8 cellular contexts compared by ENCODE assay signal in genomic region chr1:56644064-56644940, GRCh38. TPM values are rescaled to one million over a fixed set of nuclear protein-coding genes. Genes with fewer than 3 reads are reported as not detected.
DNase-seq lines count a peak whose midpoint lies in the region; ATAC-seq and TF ChIP-seq lines count a peak whose summit lies in the region.

No MANE protein-coding gene starts in this region.

- H3K9me2 ChIP-seq in hepatocyte (replicated peaks; ENCODE audit: insufficient read depth) (no peaks in the 10 kb centered on the region), OCI-LY7 (ENCODE audit: insufficient read depth, low read length) (no peaks in the 10 kb centered on the region)

- WGBS in hepatocyte (ENCODE audit: low lambda C conversion rate, missing lambda C conversion rate): 15% methylated on average over 21 of the region's 24 CpGs

- H3K27ac ChIP-seq in hepatocyte: peak overlapping the region; percentile 72
- peak overlapping the region; percentile 87 to 94 (median 90) for H3K27ac ChIP-seq in gastrocnemius medialis
- no peak overlapping the region for H3K27ac ChIP-seq in OCI-LY7 (ENCODE audit: low read depth, low read length, poor library complexity, severe bottlenecking)

- peaks cover 28 to 46% of the 10 kb centered on the region in 2 donors for H3K27me3 Mint-ChIP-seq in natural killer cell (ENCODE audit: low read depth in 2 of 2)
- peaks cover 32 to 57% of the 10 kb centered on the region in 2 donors for H3K27me3 Mint-ChIP-seq in natural killer cell treated with Interleukin-12 subunit alpha and Interleukin-12 subunit beta and Interleukin-15 and Interleukin-18, amount 100 ng/mL, for 72 hours
- H3K27me3 Mint-ChIP-seq in activated T-helper 1 cell treated with anti-CD3 and anti-CD28 coated beads, Interleukin-12 subunit alpha, Interleukin-12 subunit beta, Interleukin-2, Interleukin-4 antibody, amounts not matched to agents 30 ng/mL and 10 ng/mL and 1 ng/mL, durations not matched to agents 14 hours and 24 hours and 36 hours (ENCODE audit: insufficient read depth): peaks cover 40% of the 10 kb centered on the region

- CTCF ChIA-PET in OCI-LY7 (lab: Charles Lee; ENCODE audit: unreplicated experiment): no interaction called here

- no peak for TF ChIP-seq POLR2A in gastrocnemius medialis (IDR thresholded peaks at IDR 0.05)

- in situ Hi-C loops in gastrocnemius medialis (cut with MboI; ENCODE audit: low sequenced_read_pairs in 4 of 4): no loop called here

- ATAC-seq in natural killer cell: no peak
- no peak for ATAC-seq in natural killer cell treated with Interleukin-12 subunit alpha and Interleukin-12 subunit beta and Interleukin-15 and Interleukin-18, amount 100 ng/mL, for 72 hours
- ATAC-seq in gastrocnemius medialis: peak; percentile 50 to 57

- no peaks in the 10 kb centered on the region for H3K4me1 Mint-ChIP-seq in natural killer cell
- peaks cover 0 to 6% of the 10 kb centered on the region in 2 donors for H3K4me1 Mint-ChIP-seq in natural killer cell treated with Interleukin-12 subunit alpha and Interleukin-12 subunit beta and Interleukin-15 and Interleukin-18, amount 100 ng/mL, for 72 hours (ENCODE audit: low read depth in 2 of 2)
- no peaks in the 10 kb centered on the region for H3K4me1 Mint-ChIP-seq in activated T-helper 1 cell treated with anti-CD3 and anti-CD28 coated beads, Interleukin-12 subunit alpha, Interleukin-12 subunit beta, Interleukin-2, Interleukin-4 antibody, amounts not matched to agents 30 ng/mL and 10 ng/mL and 1 ng/mL, durations not matched to agents 14 hours and 24 hours and 36 hours (ENCODE audit: low read depth)

- POLR2A ChIA-PET in OCI-LY7 (lab: Charles Lee): no interaction called here

- no peaks in the 10 kb centered on the region for H3K9me3 ChIP-seq in hepatocyte (ENCODE audit: low read depth)
- H3K9me3 ChIP-seq in gastrocnemius medialis: no peaks in the 10 kb centered on the region
- H3K9me3 ChIP-seq in OCI-LY7 (ENCODE audit: low read length): no peaks in the 10 kb centered on the region

- intact Hi-C loops in natural killer cell (cut with micrococcal nuclease) (no loop called here), gastrocnemius medialis (cut with DNase I; ENCODE audit: low total_unique reads) (no loop called here), OCI-LY7 (cut with micrococcal nuclease; ENCODE audit: unreplicated experiment) (no loop called here)
- intact Hi-C loops in activated T-helper 1 cell treated with anti-CD3 and anti-CD28 coated beads, Interleukin-12 subunit alpha, Interleukin-12 subunit beta, Interleukin-2, Interleukin-4 antibody, amounts not matched to agents 30 ng/mL and 10 ng/mL and 1 ng/mL, durations not matched to agents 14 hours and 24 hours and 36 hours (cut with micrococcal nuclease): no loop called here

- H3K27ac Mint-ChIP-seq in natural killer cell: no peak overlapping the region
- H3K27ac Mint-ChIP-seq in natural killer cell treated with Interleukin-12 subunit alpha and Interleukin-12 subunit beta and Interleukin-15 and Interleukin-18, amount 100 ng/mL, for 72 hours: no peak overlapping the region
- no peak overlapping the region for H3K27ac Mint-ChIP-seq in activated T-helper 1 cell treated with anti-CD3 and anti-CD28 coated beads, Interleukin-12 subunit alpha, Interleukin-12 subunit beta, Interleukin-2, Interleukin-4 antibody, amounts not matched to agents 30 ng/mL and 10 ng/mL and 1 ng/mL, durations not matched to agents 14 hours and 24 hours and 36 hours

- H3K27me3 ChIP-seq in hepatocyte (no peaks in the 10 kb centered on the region), gastrocnemius medialis (no peaks in the 10 kb centered on the region)

- H3K4me3 Mint-ChIP-seq in natural killer cell: peak overlapping the region; percentile 52
- no peak overlapping the region for H3K4me3 Mint-ChIP-seq in natural killer cell treated with Interleukin-12 subunit alpha and Interleukin-12 subunit beta and Interleukin-15 and Interleukin-18, amount 100 ng/mL, for 72 hours
- peak overlapping the region; percentile 22 for H3K4me3 Mint-ChIP-seq in activated T-helper 1 cell treated with anti-CD3 and anti-CD28 coated beads, Interleukin-12 subunit alpha, Interleukin-12 subunit beta, Interleukin-2, Interleukin-4 antibody, amounts not matched to agents 30 ng/mL and 10 ng/mL and 1 ng/mL, durations not matched to agents 14 hours and 24 hours and 36 hours

- H3K4me3 ChIP-seq in hepatocyte (peak overlapping the region; percentile 87), gastrocnemius medialis (peak overlapping the region; percentile 66 to 82 (median 68)), OCI-LY7 (ENCODE audit: low read depth, low read length, poor library complexity, severe bottlenecking) (no peak overlapping the region)

- H3K9me3 Mint-ChIP-seq in natural killer cell: no peaks in the 10 kb centered on the region
- H3K9me3 Mint-ChIP-seq in natural killer cell treated with Interleukin-12 subunit alpha and Interleukin-12 subunit beta and Interleukin-15 and Interleukin-18, amount 100 ng/mL, for 72 hours: no peaks in the 10 kb centered on the region
- no peaks in the 10 kb centered on the region for H3K9me3 Mint-ChIP-seq in activated T-helper 1 cell treated with anti-CD3 and anti-CD28 coated beads, Interleukin-12 subunit alpha, Interleukin-12 subunit beta, Interleukin-2, Interleukin-4 antibody, amounts not matched to agents 30 ng/mL and 10 ng/mL and 1 ng/mL, durations not matched to agents 14 hours and 24 hours and 36 hours

- no peak for TF ChIP-seq CTCF in natural killer cell (IDR thresholded peaks at IDR 0.05)
- TF ChIP-seq CTCF in hepatocyte (IDR thresholded peaks at IDR 0.05; ENCODE audit: poor library complexity): no peak
- TF ChIP-seq CTCF in gastrocnemius medialis (IDR thresholded peaks at IDR 0.05 in 4 of 5, conservative IDR thresholded peaks at IDR 0.05 in 1 of 5): no peak
- no peak for TF ChIP-seq CTCF in OCI-LY7 (conservative IDR thresholded peaks at IDR 0.05; ENCODE audit: low read length)

- peak overlapping the region; percentile 95 for H3K4me2 ChIP-seq in hepatocyte
- H3K4me2 ChIP-seq in OCI-LY7 (ENCODE audit: low read length): no peak overlapping the region

- no peaks in the 10 kb centered on the region for H3K4me1 ChIP-seq in hepatocyte (ENCODE audit: insufficient read depth)
- H3K4me1 ChIP-seq in gastrocnemius medialis: peaks cover 17 to 20% of the 10 kb centered on the region in 2 donors
- H3K4me1 ChIP-seq in OCI-LY7 (ENCODE audit: insufficient read depth, low read length, poor library complexity, severe bottlenecking): no peaks in the 10 kb centered on the region

- H4K20me1 ChIP-seq in hepatocyte (ENCODE audit: insufficient read depth, poor library complexity, severe bottlenecking) (no peaks in the 10 kb centered on the region), OCI-LY7 (ENCODE audit: insufficient read depth, low read length) (no peaks in the 10 kb centered on the region)

- peak overlapping the region; percentile 88 for H2AFZ ChIP-seq in hepatocyte
- H2AFZ ChIP-seq in OCI-LY7 (ENCODE audit: low read length): no peak overlapping the region

- DNase-seq in natural killer cell (no peak), hepatocyte (ENCODE audit: low spot score) (peak; percentile 7), gastrocnemius medialis (peak in 1 of 2 donors; percentile 13), OCI-LY7 (ENCODE audit: low spot score) (no peak), RPMI8226 (no peak)
- DNase-seq in natural killer cell treated with Interleukin-12 subunit alpha and Interleukin-12 subunit beta and Interleukin-15 and Interleukin-18, amount 100 ng/mL, for 72 hours (ENCODE audit: low spot score): no peak
- no peak for DNase-seq in activated T-helper 1 cell treated with anti-CD3 and anti-CD28 coated beads, Interleukin-12 subunit alpha, Interleukin-12 subunit beta, Interleukin-2, Interleukin-4 antibody, amounts not matched to agents 30 ng/mL and 10 ng/mL and 1 ng/mL, durations not matched to agents 14 hours and 24 hours and 36 hours (ENCODE audit: low spot score)
- DNase-seq in stimulated activated CD4-positive, alpha-beta T cell treated with anti-CD3 and anti-CD28 coated beads, Interleukin-4, amount 100 ng/mL, for 4 hours: no peak

- H3K79me2 ChIP-seq in hepatocyte: peaks cover 17% of the 10 kb centered on the region
- H3K79me2 ChIP-seq in OCI-LY7 (ENCODE audit: insufficient read depth, low read depth, low read length): no peaks in the 10 kb centered on the region

- H3K36me3 ChIP-seq in hepatocyte (replicated peaks; ENCODE audit: insufficient read depth, low read depth) (no peaks in the 10 kb centered on the region), gastrocnemius medialis (no peaks in the 10 kb centered on the region), OCI-LY7 (ENCODE audit: insufficient read depth, low read length) (no peaks in the 10 kb centered on the region)

- H3K36me3 Mint-ChIP-seq in natural killer cell: no peaks in the 10 kb centered on the region
- peaks cover 11% of the 10 kb centered on the region for H3K36me3 Mint-ChIP-seq in natural killer cell treated with Interleukin-12 subunit alpha and Interleukin-12 subunit beta and Interleukin-15 and Interleukin-18, amount 100 ng/mL, for 72 hours
- peaks cover 2% of the 10 kb centered on the region for H3K36me3 Mint-ChIP-seq in activated T-helper 1 cell treated with anti-CD3 and anti-CD28 coated beads, Interleukin-12 subunit alpha, Interleukin-12 subunit beta, Interleukin-2, Interleukin-4 antibody, amounts not matched to agents 30 ng/mL and 10 ng/mL and 1 ng/mL, durations not matched to agents 14 hours and 24 hours and 36 hours (ENCODE audit: low read depth)

- BruUV-seq in OCI-LY7 (replicated peaks; lab: Mats Ljungman, UMichigan): no TSS peak

RNA-seq across cellular contexts. Expression of gene PRKAA2, which starts 0.8 kb away (rescaled TPM):
- total RNA-seq in natural killer cell (not detected), hepatocyte (7.7 and 7.8 TPM in 2 replicates), gastrocnemius medialis (10 to 100 TPM; 24.6 to 78.6 (median 70.9) TPM), OCI-LY7 (2022) (not detected in 2 replicates)
- total RNA-seq in natural killer cell treated with Interleukin-12 subunit alpha and Interleukin-12 subunit beta and Interleukin-15 and Interleukin-18, amount 100 ng/mL, for 72 hours: under 1 TPM in 1 of 2 donors, not detected in 1; 0.05 TPM
- total RNA-seq in activated T-helper 1 cell treated with anti-CD3 and anti-CD28 coated beads, Interleukin-12 subunit alpha, Interleukin-12 subunit beta, Interleukin-2, Interleukin-4 antibody, amounts not matched to agents 30 ng/mL and 10 ng/mL and 1 ng/mL, durations not matched to agents 14 hours and 24 hours and 36 hours: not detected in 2 replicates
- 1.2 and 1.8 TPM in 2 replicates for polyA plus RNA-seq in hepatocyte
- not detected in 2 replicates for total RNA-seq in OCI-LY7 (2014; rRNA removed; shearing (Covaris generic))

Comparison
In these comparisons a context has a peak if more than half of its experiments do, and no peak if none do; other contexts are left out.
1. ATAC-seq: peak in gastrocnemius medialis (2 of 2); none in natural killer cell (0 of 3) and natural killer cell treated with Interleukin-12 subunit alpha and Interleukin-12 subunit beta and Interleukin-15 and Interleukin-18, amount 100 ng/mL, for 72 hours (0 of 2).